Comparison of ENCODE assay signal across 18 cellular contexts in genomic region chr15:66799242-66799641, GRCh38.
DNase-seq lines count a peak whose midpoint lies in the region; ATAC-seq and TF ChIP-seq lines count a peak whose summit lies in the region.
"Had no signal": no experiment of that assay in that cellular context is flagged by ENCODE, and none has a peak within 500 bp of the region (broad histone marks: within the 10 kb centered on the region; RNA-seq: fewer than 3 reads in every experiment).

No MANE protein-coding gene starts in this region.

- TF ChIP-seq EP300 in gastroesophageal sphincter (IDR thresholded peaks at IDR 0.05), result no peak

- H3K27me3 ChIP-seq in GM23248 (replicated peaks; ENCODE audit: insufficient read depth) (no peaks in the 10 kb centered on the region), SJSA1 (replicated peaks) (no peaks in the 10 kb centered on the region), osteoblast (ENCODE audit: insufficient read depth, low read length) (no peaks in the 10 kb centered on the region), gastroesophageal sphincter (no peaks in the 10 kb centered on the region)
- H3K27me3 ChIP-seq: BE2C, MG63 had no signal

- H3K9me2 ChIP-seq in GM23248 (ENCODE audit: insufficient read depth), result no peaks in the 10 kb centered on the region

- no peak for TF ChIP-seq POLR2A in gastroesophageal sphincter (IDR thresholded peaks at IDR 0.05)

- H2AFZ ChIP-seq in GM23248 (peak overlapping the region; percentile 49), osteoblast (ENCODE audit: low read length) (no peak overlapping the region)

- peaks cover 19% of the 10 kb centered on the region for H3F3A ChIP-seq in GM23248 (ENCODE audit: insufficient read depth)

- no peaks in the 10 kb centered on the region for H4K20me1 ChIP-seq in GM23248 (ENCODE audit: insufficient read depth)
- no peaks in the 10 kb centered on the region for H4K20me1 ChIP-seq in osteoblast (ENCODE audit: insufficient read depth, low read length)

- H3K9me3 ChIP-seq in GM23248 (ENCODE audit: low read depth) (no peaks in the 10 kb centered on the region), SJSA1 (replicated peaks) (no peaks in the 10 kb centered on the region), osteoblast (ENCODE audit: low read depth, low read length) (no peaks in the 10 kb centered on the region), gastroesophageal sphincter (no peaks in the 10 kb centered on the region)
- H3K9me3 ChIP-seq: BE2C, MG63 had no signal

- H3K79me2 ChIP-seq in GM23248 (ENCODE audit: insufficient read depth) (no peaks in the 10 kb centered on the region), osteoblast (ENCODE audit: insufficient read depth, low read length) (no peaks in the 10 kb centered on the region)

- peak overlapping the region; percentile 48 for H3K27ac ChIP-seq in GM23248
- peak overlapping the region; percentile 46 for H3K27ac ChIP-seq in SJSA1
- no peak overlapping the region for H3K27ac ChIP-seq in coronary artery
- H3K27ac ChIP-seq in osteoblast (ENCODE audit: low read depth, low read length), result peak overlapping the region; percentile 80
- no peak overlapping the region for H3K27ac ChIP-seq in gastroesophageal sphincter

- in situ Hi-C loops in GM23248 (cut with MboI), result no loop called here

- ATAC-seq in gastroesophageal sphincter (no peak), left lobe of liver (no peak)

- peak overlapping the region; percentile 19 for H3K9ac ChIP-seq in GM23248

- H3K4me3 ChIP-seq in GM23248 (peak overlapping the region; percentile 4; the same call in 1 of the 2 replicates), SJSA1 (no peak overlapping the region), coronary artery (no peak overlapping the region), osteoblast (ENCODE audit: insufficient read depth, low read length) (no peak overlapping the region), gastroesophageal sphincter (no peak overlapping the region)
- H3K4me3 ChIP-seq: MG63 had no signal

- TF ChIP-seq CTCF in coronary artery (IDR thresholded peaks at IDR 0.05), result no peak
- TF ChIP-seq CTCF in osteoblast (IDR thresholded peaks at IDR 0.05; ENCODE audit: extremely low read depth, low read depth, low read length), result no peak
- TF ChIP-seq CTCF in gastroesophageal sphincter (IDR thresholded peaks at IDR 0.05), result no peak

- WGBS in GM23248 (ENCODE audit: low coverage in 1 of 2, low lambda C conversion rate in 2 of 2, missing lambda C conversion rate in 2 of 2), 2 experiments, result 30 to 38% methylated on average over 4 of the region's 4 CpGs
- 90 to 94% methylated on average over 3 to 4 of the region's 4 CpGs for WGBS in gastroesophageal sphincter (ENCODE audit: low coverage in 1 of 2), 2 donors

- H3K4me2 ChIP-seq in GM23248 (ENCODE audit: unreplicated experiment) (peak overlapping the region; percentile 52), osteoblast (ENCODE audit: insufficient read depth, low read length) (peak overlapping the region; percentile 31)

- DNase-seq in GM23248 (no peak), SJSA1 (ENCODE audit: low read depth in 1 of 2, low spot score in 2 of 2) (no peak), coronary artery (ENCODE audit: low spot score) (peak; percentile 11), osteoblast (ENCODE audit: insufficient read length, low spot score, missing footprints) (peak; percentile 61), left lobe of liver (ENCODE audit: low spot score) (no peak), NCI-H1105 (lab: John Stamatoyannopoulos, UW) (no peak), NCI-H187 treated with DMSO at 0.1 percent for 48 hours (lab: John Stamatoyannopoulos, UW) (no peak)
- DNase-seq: BE2C, GF-D8, GOT3, NCI-H1048, NCI-H1436, NCI-H1930, NCI-H524 treated with DMSO at 0.1 percent for 48 hours, SHP77 treated with DMSO at 0.1 percent for 48 hours, SW 1271 had no signal

- H3K36me3 ChIP-seq in GM23248 (ENCODE audit: low read depth) (no peaks in the 10 kb centered on the region), SJSA1 (no peaks in the 10 kb centered on the region), osteoblast (ENCODE audit: insufficient read depth, low read length) (no peaks in the 10 kb centered on the region), gastroesophageal sphincter (no peaks in the 10 kb centered on the region)
- H3K36me3 ChIP-seq: BE2C, MG63 had no signal

- H3K4me1 ChIP-seq in GM23248 (ENCODE audit: insufficient read depth) (peaks cover 67% of the 10 kb centered on the region), SJSA1 (replicated peaks) (peaks cover 64% of the 10 kb centered on the region), osteoblast (ENCODE audit: insufficient read depth, low read length) (peaks cover 58% of the 10 kb centered on the region), gastroesophageal sphincter (peaks cover 0 to 26% (median 24%) of the 10 kb centered on the region in 3 donors)

Comparison
In these comparisons a context has a peak if more than half of its experiments do, and no peak if none do; other contexts are left out.
1. DNase-seq: peak in coronary artery (single experiment) and osteoblast (single experiment); none in GM23248 (single experiment), SJSA1 (0 of 2), left lobe of liver (single experiment), NCI-H1105 (single experiment) and NCI-H187 treated with DMSO at 0.1 percent for 48 hours (single experiment).
2. H3K27ac ChIP-seq: peak in GM23248 (single experiment), SJSA1 (single experiment) and osteoblast (single experiment); none in coronary artery (0 of 2) and gastroesophageal sphincter (0 of 4).